26 cellular contexts compared by ENCODE assay signal in genomic region chr4:138757432-138757831, GRCh38.
"Had no signal": no experiment of that assay in that cellular context is flagged by ENCODE, and none has a peak within 500 bp of the region (broad histone marks: within the 10 kb centered on the region; RNA-seq: fewer than 3 reads in every experiment).

No MANE protein-coding gene starts in this region.

- H3K36me3 ChIP-seq: lower lobe of right lung, neural progenitor cell, neutrophil, right atrium auricular region, right lobe of liver, tibial nerve, upper lobe of left lung, vagina had no signal

- H2AFZ ChIP-seq: neural progenitor cell, parathyroid adenoma had no signal

- DNase-seq: kidney glomerular epithelial cell; left cardiac atrium; lower lobe of right lung; mesendoderm; naive B cell; natural killer cell; nephron progenitor cell; occipital lobe; right lobe of liver; stimulated activated CD4-positive, alpha-beta T cell treated with anti-CD3 and anti-CD28 coated beads, Interleukin-1b, Interleukin-23, amount 100 ng/mL, for 48 hours; stimulated activated CD4-positive, alpha-beta T cell treated with anti-CD3 and anti-CD28 coated beads, Interleukin-2, amount 100 ng/mL, for 48 hours; stimulated activated CD4-positive, alpha-beta T cell treated with anti-CD3 and anti-CD28 coated beads, Interleukin-4, amount 100 ng/mL, for 4 hours; stimulated activated CD8-positive, alpha-beta memory T cell treated with anti-CD3 and anti-CD28 coated beads, Interleukin-4, amount 100 ng/mL, for 48 hours; stimulated activated naive CD4-positive, alpha-beta T cell treated with Interleukin-2 at 50 U/mL for 16 hours; stimulated activated naive CD8-positive, alpha-beta T cell treated with anti-CD3 and anti-CD28 coated beads, Interleukin-15, amount 100 ng/mL, for 72 hours; substantia nigra; upper lobe of left lung had no signal

- H3K27ac ChIP-seq: lower lobe of right lung, neural progenitor cell, neutrophil, parathyroid adenoma, right atrium auricular region, right lobe of liver, tibial nerve, upper lobe of left lung, vagina had no signal

- H3K9ac ChIP-seq: neural progenitor cell, parathyroid adenoma had no signal

- ATAC-seq: left cardiac atrium; left lobe of liver; lower lobe of right lung; natural killer cell; right lobe of liver; stimulated activated memory B cell treated with anti-CD40 and anti-IgM and Interleukin-4, amounts not matched to agents 10 μg/mL and 1 μg/mL and 100 μg/mL, for 72 hours; stimulated activated naive CD8-positive, alpha-beta T cell treated with anti-CD3 and anti-CD28 coated beads, Interleukin-15, amount 100 ng/mL, for 72 hours had no signal

- H3K4me1 ChIP-seq: lower lobe of right lung, right atrium auricular region, right lobe of liver, tibial nerve, upper lobe of left lung, vagina had no signal

- H3K27me3 ChIP-seq: neural progenitor cell, neutrophil, right atrium auricular region, right lobe of liver, tibial nerve, upper lobe of left lung, vagina had no signal

- H3K4me3 ChIP-seq: lower lobe of right lung, neural progenitor cell, right atrium auricular region, right lobe of liver, smooth muscle cell, tibial nerve, upper lobe of left lung, vagina had no signal

- H3K4me2 ChIP-seq: neural progenitor cell, smooth muscle cell had no signal

- H3K79me2 ChIP-seq: parathyroid adenoma had no signal

- H3K9me3 ChIP-seq: lower lobe of right lung, neutrophil, right lobe of liver, upper lobe of left lung, vagina had no signal
